Comparison of ENCODE assay signal across 1 cellular context in the genomic region with DNA sequence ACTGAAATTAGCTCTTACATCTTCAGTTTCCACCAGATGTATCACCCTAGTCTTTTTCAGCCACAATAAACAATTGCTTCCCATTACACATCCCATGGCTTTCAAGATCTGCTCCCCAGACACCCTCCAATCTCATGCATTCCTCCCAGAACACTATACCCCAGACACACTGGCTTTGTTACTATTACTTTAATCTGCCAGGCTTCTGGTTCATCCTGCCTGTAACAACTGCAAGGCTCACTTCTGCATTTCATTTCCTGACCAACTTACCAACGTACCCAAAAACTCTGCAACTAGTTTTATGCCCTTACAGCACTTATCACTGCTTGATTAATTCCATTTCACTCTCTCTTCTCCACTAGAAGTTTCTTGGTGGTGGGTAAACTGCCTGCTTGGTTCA.
TF ChIP-seq lines count a peak whose summit lies in the region.

No MANE protein-coding gene starts in this region.

TF ChIP-seq in HCT116, 20 proteins besides CTCF, POLR2A, EP300 and RAD21 (continued from another document):
- TF ChIP-seq, protein P1, sequence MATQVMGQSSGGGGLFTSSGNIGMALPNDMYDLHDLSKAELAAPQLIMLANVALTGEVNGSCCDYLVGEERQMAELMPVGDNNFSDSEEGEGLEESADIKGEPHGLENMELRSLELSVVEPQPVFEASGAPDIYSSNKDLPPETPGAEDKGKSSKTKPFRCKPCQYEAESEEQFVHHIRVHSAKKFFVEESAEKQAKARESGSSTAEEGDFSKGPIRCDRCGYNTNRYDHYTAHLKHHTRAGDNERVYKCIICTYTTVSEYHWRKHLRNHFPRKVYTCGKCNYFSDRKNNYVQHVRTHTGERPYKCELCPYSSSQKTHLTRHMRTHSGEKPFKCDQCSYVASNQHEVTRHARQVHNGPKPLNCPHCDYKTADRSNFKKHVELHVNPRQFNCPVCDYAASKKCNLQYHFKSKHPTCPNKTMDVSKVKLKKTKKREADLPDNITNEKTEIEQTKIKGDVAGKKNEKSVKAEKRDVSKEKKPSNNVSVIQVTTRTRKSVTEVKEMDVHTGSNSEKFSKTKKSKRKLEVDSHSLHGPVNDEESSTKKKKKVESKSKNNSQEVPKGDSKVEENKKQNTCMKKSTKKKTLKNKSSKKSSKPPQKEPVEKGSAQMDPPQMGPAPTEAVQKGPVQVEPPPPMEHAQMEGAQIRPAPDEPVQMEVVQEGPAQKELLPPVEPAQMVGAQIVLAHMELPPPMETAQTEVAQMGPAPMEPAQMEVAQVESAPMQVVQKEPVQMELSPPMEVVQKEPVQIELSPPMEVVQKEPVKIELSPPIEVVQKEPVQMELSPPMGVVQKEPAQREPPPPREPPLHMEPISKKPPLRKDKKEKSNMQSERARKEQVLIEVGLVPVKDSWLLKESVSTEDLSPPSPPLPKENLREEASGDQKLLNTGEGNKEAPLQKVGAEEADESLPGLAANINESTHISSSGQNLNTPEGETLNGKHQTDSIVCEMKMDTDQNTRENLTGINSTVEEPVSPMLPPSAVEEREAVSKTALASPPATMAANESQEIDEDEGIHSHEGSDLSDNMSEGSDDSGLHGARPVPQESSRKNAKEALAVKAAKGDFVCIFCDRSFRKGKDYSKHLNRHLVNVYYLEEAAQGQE (IDR thresholded peaks at IDR 0.05; ENCODE audit: low read depth): no peak
- TF ChIP-seq ZFX (IDR thresholded peaks at IDR 0.05) (no peak), ELF1 (IDR thresholded peaks at IDR 0.05; ENCODE audit: borderline replicate concordance, low read depth) (no peak), FOSL1 (IDR thresholded peaks at IDR 0.05; ENCODE audit: low read depth) (no peak), CEBPB (IDR thresholded peaks at IDR 0.05; ENCODE audit: low read depth) (no peak), SP1 (IDR thresholded peaks at IDR 0.05; ENCODE audit: low read depth) (no peak), EZH2 (IDR thresholded peaks at IDR 0.05) (no peak), TCF7L2 (IDR thresholded peaks at IDR 0.05; ENCODE audit: borderline replicate concordance, extremely low read depth, insufficient read depth, insufficient read length) (no peak), SIN3A (IDR thresholded peaks at IDR 0.05; ENCODE audit: low read depth) (no peak), ZNF274 (IDR thresholded peaks at IDR 0.05; ENCODE audit: low read depth, low read length) (no peak), JUND (IDR thresholded peaks at IDR 0.05) (no peak), EZH2phosphoT487 (IDR thresholded peaks at IDR 0.05; ENCODE audit: borderline replicate concordance) (no peak)
- TF ChIP-seq, protein P2, sequence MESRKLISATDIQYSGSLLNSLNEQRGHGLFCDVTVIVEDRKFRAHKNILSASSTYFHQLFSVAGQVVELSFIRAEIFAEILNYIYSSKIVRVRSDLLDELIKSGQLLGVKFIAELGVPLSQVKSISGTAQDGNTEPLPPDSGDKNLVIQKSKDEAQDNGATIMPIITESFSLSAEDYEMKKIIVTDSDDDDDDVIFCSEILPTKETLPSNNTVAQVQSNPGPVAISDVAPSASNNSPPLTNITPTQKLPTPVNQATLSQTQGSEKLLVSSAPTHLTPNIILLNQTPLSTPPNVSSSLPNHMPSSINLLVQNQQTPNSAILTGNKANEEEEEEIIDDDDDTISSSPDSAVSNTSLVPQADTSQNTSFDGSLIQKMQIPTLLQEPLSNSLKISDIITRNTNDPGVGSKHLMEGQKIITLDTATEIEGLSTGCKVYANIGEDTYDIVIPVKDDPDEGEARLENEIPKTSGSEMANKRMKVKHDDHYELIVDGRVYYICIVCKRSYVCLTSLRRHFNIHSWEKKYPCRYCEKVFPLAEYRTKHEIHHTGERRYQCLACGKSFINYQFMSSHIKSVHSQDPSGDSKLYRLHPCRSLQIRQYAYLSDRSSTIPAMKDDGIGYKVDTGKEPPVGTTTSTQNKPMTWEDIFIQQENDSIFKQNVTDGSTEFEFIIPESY (IDR thresholded peaks at IDR 0.05; ENCODE audit: extremely low read depth, insufficient replicate concordance, low read length): no peak
